Comparison of ENCODE assay signal across 11 cellular contexts in genomic region chr3:71987089-71987735, GRCh38.
DNase-seq lines count a peak whose midpoint lies in the region; ATAC-seq and TF ChIP-seq lines count a peak whose summit lies in the region.
"Had no signal": no experiment of that assay in that cellular context is flagged by ENCODE, and none has a peak within 500 bp of the region (broad histone marks: within the 10 kb centered on the region; RNA-seq: fewer than 3 reads in every experiment).

No MANE protein-coding gene starts in this region.

- no peaks in the 10 kb centered on the region for H3K4me1 Mint-ChIP-seq in Caco-2 (ENCODE audit: low read depth, unreplicated experiment)
- peaks cover 44% of the 10 kb centered on the region for H3K4me1 Mint-ChIP-seq in stimulated activated naive CD8-positive, alpha-beta T cell treated with anti-CD3 and anti-CD28 coated beads, Interleukin-15, amount 100 ng/mL, for 72 hours

- intact Hi-C loops in Caco-2 (cut with micrococcal nuclease; ENCODE audit: unreplicated experiment), result no loop called here

- peak; percentile 28 to 40 for DNase-seq in Caco-2
- DNase-seq in Kasumi-1 (lab: John Stamatoyannopoulos, UW), result peak; percentile 8 to 14
- peak; percentile 64 for DNase-seq in choroid plexus epithelial cell (ENCODE audit: low read depth)
- peak; percentile 12 to 55 for DNase-seq in lung microvascular endothelial cell (ENCODE audit: low read depth in 2 of 2)
- no peak for DNase-seq in activated CD4-positive, CD25-positive, alpha-beta regulatory T cell treated with anti-CD3 and anti-CD28 coated beads, Interleukin-2, amount 50 U/mL, for 72 hours
- DNase-seq in stimulated activated naive CD8-positive, alpha-beta T cell treated with anti-CD3 and anti-CD28 coated beads, Interleukin-15, amount 100 ng/mL, for 72 hours, result no peak
- no peak for DNase-seq in iPS-NIHi7 (ENCODE audit: extremely low spot score)
- no peak for DNase-seq in NCI-H1092 treated with DMSO at 0.1 percent for 48 hours (lab: John Stamatoyannopoulos, UW)
- DNase-seq: NCI-H1105 treated with DMSO at 0.1 percent for 48 hours had no signal

- H3K36me3 Mint-ChIP-seq in Caco-2 (ENCODE audit: insufficient read depth, unreplicated experiment), result peaks cover 5% of the 10 kb centered on the region
- H3K36me3 Mint-ChIP-seq: stimulated activated effector memory CD8-positive, alpha-beta T cell treated with anti-CD3 and anti-CD28 coated beads, Interleukin-12 subunit alpha, Interleukin-12 subunit beta, amount 100 ng/mL, for 72 hours had no signal

- H3K9me3 Mint-ChIP-seq in Caco-2 (ENCODE audit: unreplicated experiment), result peaks cover 14% of the 10 kb centered on the region
- peaks cover 7 to 15% of the 10 kb centered on the region in 2 donors for H3K9me3 Mint-ChIP-seq in stimulated activated naive CD8-positive, alpha-beta T cell treated with anti-CD3 and anti-CD28 coated beads, Interleukin-15, amount 100 ng/mL, for 72 hours
- H3K9me3 Mint-ChIP-seq: central memory CD8-positive, alpha-beta T cell had no signal

- H3K4me3 Mint-ChIP-seq in Caco-2 (ENCODE audit: unreplicated experiment), result no peak overlapping the region
- no peak overlapping the region for H3K4me3 Mint-ChIP-seq in stimulated activated naive CD8-positive, alpha-beta T cell treated with anti-CD3 and anti-CD28 coated beads, Interleukin-15, amount 100 ng/mL, for 72 hours
- H3K4me3 Mint-ChIP-seq: central memory CD8-positive, alpha-beta T cell; stimulated activated effector memory CD8-positive, alpha-beta T cell treated with anti-CD3 and anti-CD28 coated beads, Interleukin-12 subunit alpha, Interleukin-12 subunit beta, amount 100 ng/mL, for 72 hours had no signal

- peak; percentile 34 to 47 for TF ChIP-seq CTCF in Caco-2 (IDR thresholded peaks at IDR 0.05; ENCODE audit: insufficient read depth in 1 of 2, low read depth in 1 of 2, low read length in 1 of 2, severe bottlenecking in 1 of 2, unreplicated experiment in 1 of 2)
- TF ChIP-seq CTCF in choroid plexus epithelial cell (conservative IDR thresholded peaks at IDR 0.05; ENCODE audit: low read depth, low read length), result peak; percentile 77

- no peaks in the 10 kb centered on the region for H3K27me3 ChIP-seq in Caco-2 (replicated peaks; ENCODE audit: control insufficient read depth, insufficient read depth, low read length)

- no peak for ATAC-seq in stimulated activated naive CD8-positive, alpha-beta T cell treated with anti-CD3 and anti-CD28 coated beads, Interleukin-15, amount 100 ng/mL, for 72 hours
- ATAC-seq: stimulated activated effector memory CD8-positive, alpha-beta T cell treated with anti-CD3 and anti-CD28 coated beads, Interleukin-12 subunit alpha, Interleukin-12 subunit beta, amount 100 ng/mL, for 72 hours had no signal

- POLR2A ChIA-PET in Caco-2 (lab: Charles Lee), result no interaction called here

- H3K27me3 Mint-ChIP-seq in Caco-2 (ENCODE audit: insufficient read depth, unreplicated experiment), result no peaks in the 10 kb centered on the region
- H3K27me3 Mint-ChIP-seq in stimulated activated naive CD8-positive, alpha-beta T cell treated with anti-CD3 and anti-CD28 coated beads, Interleukin-15, amount 100 ng/mL, for 72 hours, result no peaks in the 10 kb centered on the region

- H3K4me1 ChIP-seq in Caco-2, result peaks cover 8% of the 10 kb centered on the region; the same call in 1 of the 2 replicates

- no TSS peak for BruUV-seq in Caco-2 (replicated peaks; lab: Mats Ljungman, UMichigan)

- no peaks in the 10 kb centered on the region for H3K9me3 ChIP-seq in Caco-2

- H3K4me3 ChIP-seq in Caco-2 (ENCODE audit: low read depth, low read length) (no peak overlapping the region), choroid plexus epithelial cell (ENCODE audit: low read depth, low read length) (no peak overlapping the region)

- no peak overlapping the region for H3K27ac Mint-ChIP-seq in Caco-2 (ENCODE audit: unreplicated experiment)
- H3K27ac Mint-ChIP-seq in stimulated activated naive CD8-positive, alpha-beta T cell treated with anti-CD3 and anti-CD28 coated beads, Interleukin-15, amount 100 ng/mL, for 72 hours, result no peak overlapping the region
- H3K27ac Mint-ChIP-seq: stimulated activated effector memory CD8-positive, alpha-beta T cell treated with anti-CD3 and anti-CD28 coated beads, Interleukin-12 subunit alpha, Interleukin-12 subunit beta, amount 100 ng/mL, for 72 hours had no signal

- H3K36me3 ChIP-seq in Caco-2 (ENCODE audit: control insufficient read depth, insufficient read depth, low read length), result no peaks in the 10 kb centered on the region

- CTCF ChIA-PET in Caco-2 (lab: Charles Lee), result interaction anchor here (1.4 kb wide), 1 partner anchor 278 kb away, joined by 3 read pairs; no protein-coding TSS in a partner anchor

Comparison
In these comparisons a context has a peak if more than half of its experiments do, and no peak if none do; other contexts are left out.
1. DNase-seq: peak in Caco-2 (2 of 2), Kasumi-1 (2 of 2), choroid plexus epithelial cell (single experiment) and lung microvascular endothelial cell (2 of 2); none in activated CD4-positive, CD25-positive, alpha-beta regulatory T cell treated with anti-CD3 and anti-CD28 coated beads, Interleukin-2, amount 50 U/mL, for 72 hours (single experiment), stimulated activated naive CD8-positive, alpha-beta T cell treated with anti-CD3 and anti-CD28 coated beads, Interleukin-15, amount 100 ng/mL, for 72 hours (0 of 2), iPS-NIHi7 (single experiment) and NCI-H1092 treated with DMSO at 0.1 percent for 48 hours (single experiment).